In the genomic region with DNA sequence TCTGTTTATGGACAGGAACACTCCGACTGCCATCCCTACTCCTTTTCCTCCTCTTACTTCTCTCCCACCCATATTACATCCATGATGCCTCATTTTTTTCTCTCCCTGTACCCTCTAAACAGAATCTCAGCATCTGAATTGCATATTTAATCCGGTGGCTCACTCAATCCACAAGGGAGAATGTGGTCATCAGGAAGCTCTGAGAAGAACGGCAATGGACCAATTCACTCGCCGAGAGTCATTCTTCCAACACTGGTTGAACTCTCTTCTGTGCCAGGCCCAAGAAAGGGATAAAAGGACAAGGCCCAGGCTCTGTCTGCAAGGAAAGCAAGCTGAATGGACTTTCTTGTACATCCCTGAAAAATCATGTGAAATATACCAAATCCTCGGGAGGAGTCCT, we compare ENCODE assay signal across 16 cellular contexts. TPM values are rescaled to one million over a fixed set of nuclear protein-coding genes. Genes with fewer than 3 reads are reported as not detected.
"Had no signal": no experiment of that assay in that cellular context is flagged by ENCODE, and none has a peak within 500 bp of the region (broad histone marks: within the 10 kb centered on the region; RNA-seq: fewer than 3 reads in every experiment).

No MANE protein-coding gene starts in this region.

- H3K36me3 ChIP-seq: esophagus muscularis mucosa, heart right ventricle, ovary, right atrium auricular region, sigmoid colon, stomach had no signal

- ATAC-seq: effector memory CD8-positive, alpha-beta T cell; heart right ventricle; mucosa of descending colon; natural killer cell had no signal

- H3K27me3 ChIP-seq: esophagus muscularis mucosa, heart right ventricle, ovary, right atrium auricular region, sigmoid colon, stomach had no signal

- DNase-seq: effector memory CD8-positive, alpha-beta T cell; heart right ventricle; hypothalamus; kidney glomerular epithelial cell; mucosa of descending colon; natural killer cell; ovary; sigmoid colon; small intestine; stimulated activated CD4-positive, alpha-beta T cell treated with anti-CD3 and anti-CD28 coated beads, Interleukin-12 subunit alpha, Interleukin-12 subunit beta, amount 100 ng/mL, for 4 hours; stimulated activated naive CD4-positive, alpha-beta T cell; stomach; trophoblast cell had no signal

- H3K9me3 ChIP-seq: esophagus muscularis mucosa, heart right ventricle, mucosa of descending colon, ovary, right atrium auricular region, sigmoid colon, stomach had no signal

- H3K27ac ChIP-seq: epithelial cell of prostate, esophagus muscularis mucosa, heart right ventricle, ovary, right atrium auricular region, sigmoid colon, stomach had no signal

- H3K4me3 ChIP-seq: esophagus muscularis mucosa, heart right ventricle, mucosa of descending colon, ovary, right atrium auricular region, sigmoid colon, stomach had no signal

RNA-seq across cellular contexts. Expression of a gene that starts 15.9 kb away (rescaled TPM):
- total RNA-seq: natural killer cell had no signal
